Comparison of ENCODE assay signal across 15 cellular contexts in the genomic region with DNA sequence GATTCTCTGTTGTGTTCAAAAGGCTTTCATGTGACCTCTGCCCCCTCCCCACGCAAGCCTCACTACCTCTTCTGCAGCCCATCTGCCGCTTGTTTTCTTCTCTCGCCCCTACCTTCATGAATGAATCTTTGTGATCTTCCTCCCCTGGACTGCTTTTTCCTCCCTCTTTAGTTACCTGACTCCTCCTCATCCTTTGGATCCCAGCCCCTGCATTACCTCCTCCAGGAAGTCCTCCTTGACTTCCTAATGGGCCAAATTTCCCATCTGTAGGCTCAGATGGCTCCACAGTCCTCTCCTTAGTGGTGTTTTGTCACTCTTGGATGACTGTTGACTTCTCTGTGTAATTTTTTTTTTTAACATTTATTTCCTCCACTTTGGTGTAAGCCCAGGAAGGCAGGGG.
"Had no signal": no experiment of that assay in that cellular context is flagged by ENCODE, and none has a peak within 500 bp of the region (broad histone marks: within the 10 kb centered on the region; RNA-seq: fewer than 3 reads in every experiment).

No MANE protein-coding gene starts in this region.

- H3K27me3 Mint-ChIP-seq: activated CD4-positive, alpha-beta T cell treated with anti-CD3 and anti-CD28 coated beads, Interleukin-2, amount 10 ng/mL, durations not matched to agents 7 days and 5 days; activated naive CD4-positive, alpha-beta T cell treated with anti-CD3 and anti-CD28 coated beads, Interleukin-2, amount 10 ng/mL, durations not matched to agents 7 days and 5 days had no signal

- H3K9me3 Mint-ChIP-seq: activated CD4-positive, alpha-beta T cell treated with anti-CD3 and anti-CD28 coated beads, Interleukin-2, amount 10 ng/mL, durations not matched to agents 7 days and 5 days; activated naive CD4-positive, alpha-beta T cell treated with anti-CD3 and anti-CD28 coated beads, Interleukin-2, amount 10 ng/mL, durations not matched to agents 7 days and 5 days; activated T-cell treated with anti-CD3 and anti-CD28 coated beads, Interleukin-2, amount 50 U/mL, for 4 hours had no signal

- DNase-seq: activated CD4-positive, alpha-beta T cell treated with anti-CD3 and anti-CD28 coated beads, Interleukin-2, amount 10 ng/mL, durations not matched to agents 7 days and 5 days; activated CD8-positive, alpha-beta T cell treated with anti-CD3 and anti-CD28 coated beads, Interleukin-2, amount 10 ng/mL, durations not matched to agents 7 days and 5 days; activated effector memory CD4-positive, alpha-beta T cell treated with Interleukin-2 at 50 U/mL for 16 hours; activated naive CD4-positive, alpha-beta T cell treated with anti-CD3 and anti-CD28 coated beads, Interleukin-2, amount 10 ng/mL, durations not matched to agents 7 days and 5 days; activated T-cell treated with anti-CD3 and anti-CD28 coated beads, Interleukin-2, amount 50 U/mL, for 4 hours; cerebellar nuclear complex; cortex of kidney; effector CD8-positive, alpha-beta T cell; esophagus squamous epithelium; mesenchymal stem cell; naive thymus-derived CD4-positive, alpha-beta T cell; spleen; stimulated activated naive CD4-positive, alpha-beta T cell; transverse colon had no signal

- H3K4me1 Mint-ChIP-seq: activated CD4-positive, alpha-beta T cell treated with anti-CD3 and anti-CD28 coated beads, Interleukin-2, amount 10 ng/mL, durations not matched to agents 7 days and 5 days had no signal

- H3K27ac Mint-ChIP-seq: activated CD4-positive, alpha-beta T cell treated with anti-CD3 and anti-CD28 coated beads, Interleukin-2, amount 10 ng/mL, durations not matched to agents 7 days and 5 days; activated CD8-positive, alpha-beta T cell treated with anti-CD3 and anti-CD28 coated beads, Interleukin-2, amount 10 ng/mL, durations not matched to agents 7 days and 5 days; activated naive CD4-positive, alpha-beta T cell treated with anti-CD3 and anti-CD28 coated beads, Interleukin-2, amount 10 ng/mL, durations not matched to agents 7 days and 5 days had no signal

- ATAC-seq: activated CD4-positive, CD25-positive, alpha-beta regulatory T cell treated with anti-CD3 and anti-CD28 coated beads, Interleukin-2, amount 50 U/mL, for 24 hours; activated CD8-positive, alpha-beta T cell treated with anti-CD3 and anti-CD28 coated beads, Interleukin-2, amount 10 ng/mL, durations not matched to agents 7 days and 5 days; naive thymus-derived CD4-positive, alpha-beta T cell had no signal

- H3K4me3 Mint-ChIP-seq: activated CD4-positive, alpha-beta T cell treated with anti-CD3 and anti-CD28 coated beads, Interleukin-2, amount 10 ng/mL, durations not matched to agents 7 days and 5 days; activated CD8-positive, alpha-beta T cell treated with anti-CD3 and anti-CD28 coated beads, Interleukin-2, amount 10 ng/mL, durations not matched to agents 7 days and 5 days; activated naive CD4-positive, alpha-beta T cell treated with anti-CD3 and anti-CD28 coated beads, Interleukin-2, amount 10 ng/mL, durations not matched to agents 7 days and 5 days; activated T-cell treated with anti-CD3 and anti-CD28 coated beads, Interleukin-2, amount 50 U/mL, for 4 hours had no signal
